ENCODE assay signal across 8 cellular contexts in genomic region chr16:11052080-11052808, GRCh38.
DNase-seq lines count a peak whose midpoint lies in the region; ATAC-seq and TF ChIP-seq lines count a peak whose summit lies in the region.

No MANE protein-coding gene starts in this region.

- H3K4me3 Mint-ChIP-seq in CD8-positive, alpha-beta T cell: peak overlapping the region; percentile 35
- H3K4me3 Mint-ChIP-seq in activated naive CD8-positive, alpha-beta T cell treated with anti-CD3 and anti-CD28 coated beads for 36 hours: peak overlapping the region; percentile 42
- H3K4me3 Mint-ChIP-seq in stimulated activated effector memory CD8-positive, alpha-beta T cell treated with anti-CD3 and anti-CD28 coated beads, Interleukin-12 subunit alpha, Interleukin-12 subunit beta, amount 100 ng/mL, for 72 hours: peak overlapping the region; percentile 59

- no peak for TF ChIP-seq CTCF in CD8-positive, alpha-beta T cell (IDR thresholded peaks at IDR 0.05)
- no peak for TF ChIP-seq CTCF in esophagus squamous epithelium (IDR thresholded peaks at IDR 0.05)

- H3K27ac ChIP-seq in CD8-positive, alpha-beta T cell (ENCODE audit: low read depth, low read length): no peak overlapping the region
- no peak overlapping the region for H3K27ac ChIP-seq in esophagus squamous epithelium

- H3K4me1 ChIP-seq in CD8-positive, alpha-beta T cell (ENCODE audit: insufficient read depth, low read length): peaks cover 24% of the 10 kb centered on the region
- H3K4me1 ChIP-seq in esophagus squamous epithelium: peaks cover 0 to 29% (median 4%) of the 10 kb centered on the region in 3 donors

- peaks cover 76% of the 10 kb centered on the region for H3K36me3 Mint-ChIP-seq in CD8-positive, alpha-beta T cell
- H3K36me3 Mint-ChIP-seq in activated naive CD8-positive, alpha-beta T cell treated with anti-CD3 and anti-CD28 coated beads for 36 hours: peaks cover 25% of the 10 kb centered on the region
- H3K36me3 Mint-ChIP-seq in stimulated activated effector memory CD8-positive, alpha-beta T cell treated with anti-CD3 and anti-CD28 coated beads, Interleukin-12 subunit alpha, Interleukin-12 subunit beta, amount 100 ng/mL, for 72 hours: peaks cover 68% of the 10 kb centered on the region

- peak; percentile 70 for ATAC-seq in CD8-positive, alpha-beta T cell
- ATAC-seq in GM21576 (IDR thresholded peaks at IDR 0.05; ENCODE audit: unreplicated experiment): peak; percentile 54
- peak; percentile 89 for ATAC-seq in stimulated activated effector memory CD8-positive, alpha-beta T cell treated with anti-CD3 and anti-CD28 coated beads, Interleukin-12 subunit alpha, Interleukin-12 subunit beta, amount 100 ng/mL, for 72 hours
- no peak for ATAC-seq in GM18520 (IDR thresholded peaks at IDR 0.05; ENCODE audit: unreplicated experiment)

- peak overlapping the region; percentile 74 for H3K27ac Mint-ChIP-seq in CD8-positive, alpha-beta T cell
- peak overlapping the region; percentile 87 for H3K27ac Mint-ChIP-seq in activated naive CD8-positive, alpha-beta T cell treated with anti-CD3 and anti-CD28 coated beads for 36 hours
- peak overlapping the region; percentile 92 for H3K27ac Mint-ChIP-seq in stimulated activated effector memory CD8-positive, alpha-beta T cell treated with anti-CD3 and anti-CD28 coated beads, Interleukin-12 subunit alpha, Interleukin-12 subunit beta, amount 100 ng/mL, for 72 hours

- POLR2A ChIA-PET in CD8-positive, alpha-beta T cell (lab: Charles Lee): no interaction called here

- H3K9me3 ChIP-seq in CD8-positive, alpha-beta T cell (ENCODE audit: low read length): no peaks in the 10 kb centered on the region
- H3K9me3 ChIP-seq in esophagus squamous epithelium: no peaks in the 10 kb centered on the region

- WGBS in esophagus squamous epithelium, 2 donors: 66 to 70% methylated on average over 9 to 12 of the region's 12 CpGs

- H3K4me3 ChIP-seq in CD8-positive, alpha-beta T cell (ENCODE audit: low read depth, low read length): no peak overlapping the region
- H3K4me3 ChIP-seq in esophagus squamous epithelium: no peak overlapping the region

- H3K36me3 ChIP-seq in CD8-positive, alpha-beta T cell (ENCODE audit: insufficient read depth, low read length): no peaks in the 10 kb centered on the region
- H3K36me3 ChIP-seq in esophagus squamous epithelium: peaks cover 4 to 72% (median 6%) of the 10 kb centered on the region in 3 donors

- no peaks in the 10 kb centered on the region for H3K27me3 Mint-ChIP-seq in CD8-positive, alpha-beta T cell (ENCODE audit: low read depth)
- no peaks in the 10 kb centered on the region for H3K27me3 Mint-ChIP-seq in activated naive CD8-positive, alpha-beta T cell treated with anti-CD3 and anti-CD28 coated beads for 36 hours

- no peaks in the 10 kb centered on the region for H3K9me3 Mint-ChIP-seq in CD8-positive, alpha-beta T cell
- no peaks in the 10 kb centered on the region for H3K9me3 Mint-ChIP-seq in activated naive CD8-positive, alpha-beta T cell treated with anti-CD3 and anti-CD28 coated beads for 36 hours
- H3K9me3 Mint-ChIP-seq in stimulated activated effector memory CD8-positive, alpha-beta T cell treated with anti-CD3 and anti-CD28 coated beads, Interleukin-12 subunit alpha, Interleukin-12 subunit beta, amount 100 ng/mL, for 72 hours: no peaks in the 10 kb centered on the region

- no peaks in the 10 kb centered on the region for H3K27me3 ChIP-seq in CD8-positive, alpha-beta T cell (ENCODE audit: insufficient read depth, low read length)
- H3K27me3 ChIP-seq in esophagus squamous epithelium: no peaks in the 10 kb centered on the region

- peaks cover 43% of the 10 kb centered on the region for H3K4me1 Mint-ChIP-seq in CD8-positive, alpha-beta T cell (ENCODE audit: low read depth)
- peaks cover 35% of the 10 kb centered on the region for H3K4me1 Mint-ChIP-seq in activated naive CD8-positive, alpha-beta T cell treated with anti-CD3 and anti-CD28 coated beads for 36 hours
- H3K4me1 Mint-ChIP-seq in stimulated activated effector memory CD8-positive, alpha-beta T cell treated with anti-CD3 and anti-CD28 coated beads, Interleukin-12 subunit alpha, Interleukin-12 subunit beta, amount 100 ng/mL, for 72 hours: peaks cover 91% of the 10 kb centered on the region

- no peak for TF ChIP-seq POLR2A in esophagus squamous epithelium (IDR thresholded peaks at IDR 0.05)

- intact Hi-C loops in CD8-positive, alpha-beta T cell (cut with DNase I, micrococcal nuclease): no loop called here
- intact Hi-C loops in esophagus squamous epithelium (cut with DNase I): no loop called here

- CTCF ChIA-PET in CD8-positive, alpha-beta T cell (lab: Charles Lee): interaction anchor here (0.6 to 1.0 kb wide), 2 partner anchors 88 to 319 kb away, joined by 3 read pairs; no protein-coding TSS in a partner anchor

- DNase-seq in CD8-positive, alpha-beta T cell: peak in 5 of 7 experiments; percentile 6 to 55 (median 17)
- DNase-seq in NOMO-1 treated with DMSO at 0.1 percent for 48 hours (lab: John Stamatoyannopoulos, UW; ENCODE audit: unreplicated experiment) (peak; percentile 86), esophagus squamous epithelium (lab: John Stamatoyannopoulos, UW) (no peak), EL (no peak)
- peak; percentile 79 for DNase-seq in activated naive CD8-positive, alpha-beta T cell treated with anti-CD3 and anti-CD28 coated beads for 36 hours
- DNase-seq in stimulated activated effector memory CD8-positive, alpha-beta T cell treated with anti-CD3 and anti-CD28 coated beads, Interleukin-12 subunit alpha, Interleukin-12 subunit beta, amount 100 ng/mL, for 72 hours (ENCODE audit: low spot score in 2 of 2): peak; percentile 62 to 97

Comparison
In these comparisons a context has a peak if more than half of its experiments do, and no peak if none do; other contexts are left out.
1. DNase-seq: peak in CD8-positive, alpha-beta T cell (5 of 7), NOMO-1 treated with DMSO at 0.1 percent for 48 hours (single experiment), activated naive CD8-positive, alpha-beta T cell treated with anti-CD3 and anti-CD28 coated beads for 36 hours (single experiment) and stimulated activated effector memory CD8-positive, alpha-beta T cell treated with anti-CD3 and anti-CD28 coated beads, Interleukin-12 subunit alpha, Interleukin-12 subunit beta, amount 100 ng/mL, for 72 hours (2 of 2); none in esophagus squamous epithelium (single experiment) and EL (single experiment).
2. Peak in every context shown above with its lines, with median percentiles within 50 percentile points of each other: H3K27ac Mint-ChIP-seq and H3K4me3 Mint-ChIP-seq.